In the genomic region with DNA sequence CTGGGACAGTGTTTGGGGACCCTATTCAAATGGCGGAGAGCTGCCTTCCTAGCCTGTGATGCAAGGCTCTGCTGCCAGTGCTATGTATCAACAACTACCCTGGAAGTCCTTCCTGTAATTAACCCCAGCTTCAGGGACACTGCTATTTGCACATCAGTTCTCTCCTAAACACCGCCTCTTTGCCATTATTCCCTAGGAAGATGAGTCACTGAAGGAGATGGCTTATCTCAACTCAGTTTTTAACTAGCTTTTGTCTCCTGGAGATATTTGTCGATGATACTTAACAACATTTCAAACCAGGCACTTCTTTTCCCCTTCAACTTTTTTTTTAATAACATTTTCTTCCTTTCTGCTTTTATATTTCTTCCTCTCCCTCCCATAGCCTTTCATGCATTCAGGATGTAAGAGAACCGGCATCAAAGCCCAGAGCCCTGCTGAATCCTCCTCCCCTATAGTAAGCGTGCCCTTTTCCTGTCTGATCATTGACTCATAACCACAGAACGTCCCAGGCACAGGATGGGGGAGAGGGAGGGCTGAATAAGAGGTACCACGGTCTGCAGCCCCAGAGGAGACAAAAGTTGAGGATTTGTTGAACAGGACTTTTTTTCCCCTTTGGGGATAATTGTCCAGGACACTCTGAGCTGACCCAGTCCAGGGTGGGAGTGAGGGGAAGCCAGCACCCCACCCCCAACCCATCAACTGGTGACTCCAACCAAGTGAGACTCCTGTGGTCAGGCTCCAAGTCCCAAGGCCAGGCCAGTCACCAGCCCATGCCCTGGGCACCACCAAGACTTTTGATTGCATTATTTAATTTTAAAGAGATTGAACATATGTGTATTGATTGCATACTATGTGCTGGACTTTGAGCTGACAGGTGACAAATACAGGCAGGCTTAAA, we compare ENCODE assay signal across 11 cellular contexts.
DNase-seq lines count a peak whose midpoint lies in the region; ATAC-seq, FAIRE-seq and TF ChIP-seq lines count a peak whose summit lies in the region.
"Had no signal": no experiment of that assay in that cellular context is flagged by ENCODE, and none has a peak within 500 bp of the region (broad histone marks: within the 10 kb centered on the region; RNA-seq: fewer than 3 reads in every experiment).

No MANE protein-coding gene starts in this region.

- FAIRE-seq in bronchial epithelial cell (lab: Jason Lieb, UNC) = peak; percentile 58
- FAIRE-seq: GM18507 had no signal

- no peaks in the 10 kb centered on the region for H3K9me3 Mint-ChIP-seq in nephron
- H3K9me3 Mint-ChIP-seq in stimulated activated naive CD8-positive, alpha-beta T cell treated with anti-CD3 and anti-CD28 coated beads, Interleukin-15, amount 100 ng/mL, for 72 hours = peaks cover 7 to 12% of the 10 kb centered on the region in 2 donors
- peaks cover 9% of the 10 kb centered on the region for H3K9me3 Mint-ChIP-seq in activated CD8-positive, alpha-beta memory T cell treated with anti-CD3 and anti-CD28 coated beads, Interleukin-2, amount 10 ng/mL, durations not matched to agents 7 days and 5 days (ENCODE audit: low read depth)

- DNase-seq in Daoy (ENCODE audit: low read depth) (peak; percentile 42), NB4 (ENCODE audit: low read depth) (peak; percentile 90), bronchial epithelial cell (ENCODE audit: low read depth) (peak; percentile 88)
- DNase-seq in stimulated activated naive CD8-positive, alpha-beta T cell treated with anti-CD3 and anti-CD28 coated beads, Interleukin-15, amount 100 ng/mL, for 72 hours = no peak
- DNase-seq in activated CD4-positive, alpha-beta T cell treated with anti-CD3 and anti-CD28 coated beads for 4 hours = no peak
- DNase-seq in activated CD8-positive, alpha-beta memory T cell treated with anti-CD3 and anti-CD28 coated beads, Interleukin-2, amount 10 ng/mL, durations not matched to agents 7 days and 5 days = no peak
- DNase-seq: stimulated activated naive CD4-positive, alpha-beta T cell treated with Interleukin-2 at 50 U/mL for 16 hours had no signal

- peaks cover 57% of the 10 kb centered on the region for H3K27me3 Mint-ChIP-seq in nephron (ENCODE audit: low read depth)
- H3K27me3 Mint-ChIP-seq in stimulated activated naive CD8-positive, alpha-beta T cell treated with anti-CD3 and anti-CD28 coated beads, Interleukin-15, amount 100 ng/mL, for 72 hours = no peaks in the 10 kb centered on the region
- H3K27me3 Mint-ChIP-seq in activated CD8-positive, alpha-beta memory T cell treated with anti-CD3 and anti-CD28 coated beads, Interleukin-2, amount 10 ng/mL, durations not matched to agents 7 days and 5 days = no peaks in the 10 kb centered on the region

- H3K4me3 ChIP-seq in NB4 (ENCODE audit: low read depth, low read length) (no peak overlapping the region), bronchial epithelial cell (ENCODE audit: low read depth, low read length) (no peak overlapping the region)
- H3K4me3 ChIP-seq: cardiac muscle cell had no signal

- no peak for ATAC-seq in stimulated activated naive CD8-positive, alpha-beta T cell treated with anti-CD3 and anti-CD28 coated beads, Interleukin-15, amount 100 ng/mL, for 72 hours
- ATAC-seq in HG03378 (IDR thresholded peaks at IDR 0.05; ENCODE audit: unreplicated experiment) = no peak
- no peak for ATAC-seq in activated CD8-positive, alpha-beta memory T cell treated with anti-CD3 and anti-CD28 coated beads, Interleukin-2, amount 10 ng/mL, durations not matched to agents 7 days and 5 days

- CTCF ChIA-PET in activated CD8-positive, alpha-beta memory T cell treated with anti-CD3 and anti-CD28 coated beads, Interleukin-2, amount 10 ng/mL, durations not matched to agents 7 days and 5 days (lab: Charles Lee) = no interaction called here

- H3K4me1 Mint-ChIP-seq in nephron = peaks cover 34% of the 10 kb centered on the region
- no peaks in the 10 kb centered on the region for H3K4me1 Mint-ChIP-seq in stimulated activated naive CD8-positive, alpha-beta T cell treated with anti-CD3 and anti-CD28 coated beads, Interleukin-15, amount 100 ng/mL, for 72 hours
- H3K4me1 Mint-ChIP-seq in activated CD8-positive, alpha-beta memory T cell treated with anti-CD3 and anti-CD28 coated beads, Interleukin-2, amount 10 ng/mL, durations not matched to agents 7 days and 5 days = no peaks in the 10 kb centered on the region

- no peaks in the 10 kb centered on the region for H3K36me3 ChIP-seq in bronchial epithelial cell (ENCODE audit: control insufficient read depth, insufficient read depth, low read length)
- H3K36me3 ChIP-seq: cardiac muscle cell had no signal

- TF ChIP-seq CTCF in NB4 (IDR thresholded peaks at IDR 0.05; ENCODE audit: low read depth, low read length) = no peak
- TF ChIP-seq CTCF in bronchial epithelial cell (IDR thresholded peaks at IDR 0.05; ENCODE audit: insufficient read depth, low read length, severe bottlenecking) = no peak
- TF ChIP-seq CTCF in nephron (IDR thresholded peaks at IDR 0.05; ENCODE audit: unreplicated experiment in 3 of 3) = no peak

- no peak overlapping the region for H3K4me3 Mint-ChIP-seq in nephron
- no peak overlapping the region for H3K4me3 Mint-ChIP-seq in stimulated activated naive CD8-positive, alpha-beta T cell treated with anti-CD3 and anti-CD28 coated beads, Interleukin-15, amount 100 ng/mL, for 72 hours
- H3K4me3 Mint-ChIP-seq in activated CD8-positive, alpha-beta memory T cell treated with anti-CD3 and anti-CD28 coated beads, Interleukin-2, amount 10 ng/mL, durations not matched to agents 7 days and 5 days = no peak overlapping the region

- H3K36me3 Mint-ChIP-seq in nephron (ENCODE audit: low read depth) = no peaks in the 10 kb centered on the region
- no peaks in the 10 kb centered on the region for H3K36me3 Mint-ChIP-seq in activated CD8-positive, alpha-beta memory T cell treated with anti-CD3 and anti-CD28 coated beads, Interleukin-2, amount 10 ng/mL, durations not matched to agents 7 days and 5 days

- H3K27me3 ChIP-seq in bronchial epithelial cell (ENCODE audit: control insufficient read depth, insufficient read depth, low read length) = no peaks in the 10 kb centered on the region
- H3K27me3 ChIP-seq: cardiac muscle cell had no signal

- TF ChIP-seq POLR2A in NB4 (IDR thresholded peaks at IDR 0.05; ENCODE audit: extremely low read depth, insufficient read length) = no peak

- H3K27ac Mint-ChIP-seq in nephron = peak overlapping the region in 2 of 3 experiments; percentile 26 to 28
- H3K27ac Mint-ChIP-seq in stimulated activated naive CD8-positive, alpha-beta T cell treated with anti-CD3 and anti-CD28 coated beads, Interleukin-15, amount 100 ng/mL, for 72 hours = peak overlapping the region in 1 of 2 donors; percentile 76
- H3K27ac Mint-ChIP-seq in activated CD8-positive, alpha-beta memory T cell treated with anti-CD3 and anti-CD28 coated beads, Interleukin-2, amount 10 ng/mL, durations not matched to agents 7 days and 5 days = no peak overlapping the region

Comparison
In these comparisons a context has a peak if more than half of its experiments do, and no peak if none do; other contexts are left out.
1. DNase-seq: peak in Daoy (single experiment), NB4 (single experiment) and bronchial epithelial cell (single experiment); none in stimulated activated naive CD8-positive, alpha-beta T cell treated with anti-CD3 and anti-CD28 coated beads, Interleukin-15, amount 100 ng/mL, for 72 hours (0 of 2), activated CD4-positive, alpha-beta T cell treated with anti-CD3 and anti-CD28 coated beads for 4 hours (0 of 2) and activated CD8-positive, alpha-beta memory T cell treated with anti-CD3 and anti-CD28 coated beads, Interleukin-2, amount 10 ng/mL, durations not matched to agents 7 days and 5 days (single experiment).